In genomic region chr15:62797171-62797570, GRCh38 we compare ENCODE assay signal across 28 cellular contexts.
"Had no signal": no experiment of that assay in that cellular context is flagged by ENCODE, and none has a peak within 500 bp of the region (broad histone marks: within the 10 kb centered on the region; RNA-seq: fewer than 3 reads in every experiment).

No MANE protein-coding gene starts in this region.

- H3K36me3 ChIP-seq: breast epithelium, colonic mucosa, upper lobe of right lung had no signal

- H3K4me1 Mint-ChIP-seq: stimulated activated effector memory CD8-positive, alpha-beta T cell treated with anti-CD3 and anti-CD28 coated beads, Interleukin-12 subunit alpha, Interleukin-12 subunit beta, amount 100 ng/mL, for 72 hours; stimulated activated naive CD8-positive, alpha-beta T cell treated with anti-CD3 and anti-CD28 coated beads, Interleukin-15, amount 100 ng/mL, for 72 hours had no signal

- H3K36me3 Mint-ChIP-seq: stimulated activated effector memory CD8-positive, alpha-beta T cell treated with anti-CD3 and anti-CD28 coated beads, Interleukin-12 subunit alpha, Interleukin-12 subunit beta, amount 100 ng/mL, for 72 hours; T-cell had no signal

- H3K79me2 ChIP-seq: parathyroid adenoma had no signal

- DNase-seq: activated CD4-positive, alpha-beta T cell treated with anti-CD3 and anti-CD28 coated beads for 48 hours; activated CD4-positive, alpha-beta T cell treated with anti-CD3 and anti-CD28 coated beads, Interleukin-2, amount 50 U/mL, for 48 hours; activated CD8-positive, alpha-beta memory T cell treated with anti-CD3 and anti-CD28 coated beads for 24 hours; activated effector memory CD4-positive, alpha-beta T cell treated with anti-CD3 and anti-CD28 coated beads, Interleukin-2, amount 50 U/mL, for 16 hours; activated naive CD4-positive, alpha-beta T cell treated with anti-CD3 and anti-CD28 coated beads, Interleukin-2, amount 50 U/mL, for 16 hours; activated T-cell treated with anti-CD3 and anti-CD28 coated beads, Interleukin-2, amount 50 U/mL, for 1 hour; colonic mucosa; effector CD8-positive, alpha-beta T cell; erythroblast; gastrocnemius medialis; glutamatergic neuron; left ventricle myocardium inferior; occipital lobe; psoas muscle; sigmoid colon; small intestine; stimulated activated CD4-positive, alpha-beta T cell treated with anti-CD3 and anti-CD28 coated beads, Interleukin-4, amount 100 ng/mL, for 24 hours; stimulated activated naive CD8-positive, alpha-beta T cell treated with anti-CD3 and anti-CD28 coated beads, Interleukin-15, amount 100 ng/mL, for 72 hours; substantia nigra; T-cell; upper lobe of right lung had no signal

- H2AFZ ChIP-seq: parathyroid adenoma had no signal

- H3K4me3 Mint-ChIP-seq: activated T-helper 1 cell treated with anti-CD3 and anti-CD28 coated beads, Interleukin-12 subunit alpha, Interleukin-12 subunit beta, Interleukin-2, Interleukin-4 antibody, amounts not matched to agents 30 ng/mL and 10 ng/mL and 1 ng/mL, durations not matched to agents 14 hours and 24 hours and 36 hours; nephron; stimulated activated effector memory CD8-positive, alpha-beta T cell treated with anti-CD3 and anti-CD28 coated beads, Interleukin-12 subunit alpha, Interleukin-12 subunit beta, amount 100 ng/mL, for 72 hours; stimulated activated naive CD8-positive, alpha-beta T cell treated with anti-CD3 and anti-CD28 coated beads, Interleukin-15, amount 100 ng/mL, for 72 hours; T-cell had no signal

- H3K4me1 ChIP-seq: breast epithelium, colonic mucosa, gastrocnemius medialis, parathyroid adenoma, upper lobe of right lung had no signal

- H3K9ac ChIP-seq: parathyroid adenoma had no signal

- FAIRE-seq: endometrium, islet of Langerhans, small intestine had no signal

- ATAC-seq: gastrocnemius medialis; psoas muscle; stimulated activated naive CD8-positive, alpha-beta T cell treated with anti-CD3 and anti-CD28 coated beads, Interleukin-15, amount 100 ng/mL, for 72 hours; T-cell; upper lobe of right lung had no signal

- H3K27me3 ChIP-seq: breast epithelium, colonic mucosa, gastrocnemius medialis, sigmoid colon, upper lobe of right lung had no signal

- H3K9me3 Mint-ChIP-seq: activated T-helper 1 cell treated with anti-CD3 and anti-CD28 coated beads, Interleukin-12 subunit alpha, Interleukin-12 subunit beta, Interleukin-2, Interleukin-4 antibody, amounts not matched to agents 30 ng/mL and 10 ng/mL and 1 ng/mL, durations not matched to agents 14 hours and 24 hours and 36 hours; nephron; stimulated activated effector memory CD8-positive, alpha-beta T cell treated with anti-CD3 and anti-CD28 coated beads, Interleukin-12 subunit alpha, Interleukin-12 subunit beta, amount 100 ng/mL, for 72 hours; stimulated activated naive CD8-positive, alpha-beta T cell treated with anti-CD3 and anti-CD28 coated beads, Interleukin-15, amount 100 ng/mL, for 72 hours; T-cell had no signal

- H3K27me3 Mint-ChIP-seq: stimulated activated naive CD8-positive, alpha-beta T cell treated with anti-CD3 and anti-CD28 coated beads, Interleukin-15, amount 100 ng/mL, for 72 hours had no signal

- H3K4me3 ChIP-seq: breast epithelium, colonic mucosa, gastrocnemius medialis, left ventricle myocardium inferior, psoas muscle, sigmoid colon, upper lobe of right lung had no signal

- H3K27ac ChIP-seq: breast epithelium, colonic mucosa, gastrocnemius medialis, left ventricle myocardium inferior, parathyroid adenoma, psoas muscle, sigmoid colon, upper lobe of right lung had no signal

- H3K9me3 ChIP-seq: breast epithelium, colonic mucosa, gastrocnemius medialis, left ventricle myocardium inferior, psoas muscle, sigmoid colon, upper lobe of right lung had no signal

- H3K27ac Mint-ChIP-seq: activated T-helper 1 cell treated with anti-CD3 and anti-CD28 coated beads, Interleukin-12 subunit alpha, Interleukin-12 subunit beta, Interleukin-2, Interleukin-4 antibody, amounts not matched to agents 30 ng/mL and 10 ng/mL and 1 ng/mL, durations not matched to agents 14 hours and 24 hours and 36 hours; T-cell had no signal
